Comparison of ENCODE assay signal across 9 cellular contexts in genomic region chr10:12720217-12720981, GRCh38.
DNase-seq lines count a peak whose midpoint lies in the region; ATAC-seq and TF ChIP-seq lines count a peak whose summit lies in the region.
"Had no signal": no experiment of that assay in that cellular context is flagged by ENCODE, and none has a peak within 500 bp of the region (broad histone marks: within the 10 kb centered on the region; RNA-seq: fewer than 3 reads in every experiment).

No MANE protein-coding gene starts in this region.

- no peak for TF ChIP-seq POLR2A in Peyer's patch (IDR thresholded peaks at IDR 0.05)
- TF ChIP-seq POLR2A in esophagus muscularis mucosa (IDR thresholded peaks at IDR 0.05; ENCODE audit: low read depth), result no peak
- TF ChIP-seq POLR2A in spleen (IDR thresholded peaks at IDR 0.05), result no peak

- H3K36me3 ChIP-seq in Peyer's patch, result no peaks in the 10 kb centered on the region
- no peaks in the 10 kb centered on the region for H3K36me3 ChIP-seq in esophagus muscularis mucosa
- peaks cover 0 to 10% (median 0%) of the 10 kb centered on the region in 6 donors for H3K36me3 ChIP-seq in spleen

- intact Hi-C loops in activated CD4-positive, alpha-beta T cell treated with anti-CD3 and anti-CD28 coated beads for 36 hours (cut with DNase I, micrococcal nuclease), result loop anchor here in 1 of 2 experiments (2.0 kb wide), 1 partner anchor 60 kb away; no protein-coding TSS in a partner anchor
- intact Hi-C loops in esophagus muscularis mucosa (cut with DNase I), result no loop called here
- intact Hi-C loops in spleen (cut with DNase I; ENCODE audit: low total_unique reads), result no loop called here

- no peak for TF ChIP-seq EP300 in esophagus muscularis mucosa (IDR thresholded peaks at IDR 0.05)

- peak; percentile 86 for ATAC-seq in activated CD4-positive, alpha-beta T cell treated with anti-CD3 and anti-CD28 coated beads for 36 hours
- peak; percentile 34 for ATAC-seq in omental fat pad (ENCODE audit: low FRiP score)

- POLR2A ChIA-PET in activated CD4-positive, alpha-beta T cell treated with anti-CD3 and anti-CD28 coated beads for 36 hours (lab: Charles Lee), result interaction anchor here (0.6 to 0.9 kb wide), 2 partner anchors 10 to 11 kb away, joined by 3 read pairs; no protein-coding TSS in a partner anchor

- WGBS in esophagus muscularis mucosa, result 73% methylated on average over 9 of the region's 9 CpGs
- 75 to 86% (median 81%) methylated on average over 9 of the region's 9 CpGs for WGBS in spleen, 5 donors

- H3K9me3 ChIP-seq in Peyer's patch, result no peaks in the 10 kb centered on the region
- H3K9me3 ChIP-seq in esophagus muscularis mucosa, result no peaks in the 10 kb centered on the region
- H3K9me3 ChIP-seq in spleen, result no peaks in the 10 kb centered on the region

- H3K36me3 Mint-ChIP-seq in activated CD4-positive, alpha-beta T cell treated with anti-CD3 and anti-CD28 coated beads for 36 hours (ENCODE audit: low read depth), result peaks cover 6% of the 10 kb centered on the region

- peaks cover 2% of the 10 kb centered on the region for H3K9me3 Mint-ChIP-seq in activated CD4-positive, alpha-beta T cell treated with anti-CD3 and anti-CD28 coated beads for 36 hours (ENCODE audit: low read depth)

- H3K4me3 ChIP-seq in Peyer's patch (no peak overlapping the region), esophagus muscularis mucosa (no peak overlapping the region), spleen (no peak overlapping the region)

- peak; percentile 77 for DNase-seq in activated CD4-positive, alpha-beta T cell treated with anti-CD3 and anti-CD28 coated beads for 36 hours
- no peak for DNase-seq in activated CD4-positive, alpha-beta T cell treated with anti-CD3 and anti-CD28 coated beads, Interleukin-2, amount 50 U/mL, for 1 hour
- peak in 2 of 3 donors; percentile 85 to 93 for DNase-seq in Peyer's patch
- DNase-seq in esophagus muscularis mucosa (ENCODE audit: extremely low spot score), result no peak
- DNase-seq in omental fat pad (ENCODE audit: low spot score), result peak; percentile 72
- DNase-seq in GM10266 (ENCODE audit: extremely low spot score), result no peak
- DNase-seq in spleen, result no peak
- DNase-seq in GM19240 (ENCODE audit: insufficient read length, low spot score), result no peak
- DNase-seq: DND-41 had no signal

- H3K4me1 ChIP-seq in Peyer's patch (peaks cover 0 to 15% (median 2%) of the 10 kb centered on the region in 4 donors), esophagus muscularis mucosa (peaks cover 8 to 40% (median 32%) of the 10 kb centered on the region in 4 donors), spleen (peaks cover 0 to 15% (median 0%) of the 10 kb centered on the region in 6 donors)

- H3K27ac ChIP-seq in Peyer's patch, result peak overlapping the region in 2 of 4 donors; percentile 44 to 77
- peak overlapping the region; percentile 29 to 57 (median 48) for H3K27ac ChIP-seq in esophagus muscularis mucosa (replicated peaks in 1 of 4)
- H3K27ac ChIP-seq in spleen, result peak overlapping the region in 1 of 8 donors; percentile 38

- H3K27me3 ChIP-seq in Peyer's patch (no peaks in the 10 kb centered on the region), esophagus muscularis mucosa (no peaks in the 10 kb centered on the region), spleen (replicated peaks in 1 of 7) (no peaks in the 10 kb centered on the region)

- H3K4me3 Mint-ChIP-seq in activated CD4-positive, alpha-beta T cell treated with anti-CD3 and anti-CD28 coated beads for 36 hours, result no peak overlapping the region

- peaks cover 44% of the 10 kb centered on the region for H3K4me1 Mint-ChIP-seq in activated CD4-positive, alpha-beta T cell treated with anti-CD3 and anti-CD28 coated beads for 36 hours

- CTCF ChIA-PET in activated CD4-positive, alpha-beta T cell treated with anti-CD3 and anti-CD28 coated beads for 36 hours (lab: Charles Lee), result interaction anchor here (0.6 to 2.8 kb wide), 4 partner anchors 10 to 61 kb away, joined by 3 to 13 read pairs (median 4); no protein-coding TSS in a partner anchor

- TF ChIP-seq CTCF in Peyer's patch (IDR thresholded peaks at IDR 0.05), result no peak
- no peak for TF ChIP-seq CTCF in esophagus muscularis mucosa (IDR thresholded peaks at IDR 0.05)
- TF ChIP-seq CTCF in omental fat pad (IDR thresholded peaks at IDR 0.05), result no peak
- TF ChIP-seq CTCF in GM10266 (IDR thresholded peaks at IDR 0.05; ENCODE audit: control insufficient read depth, insufficient read depth, low read depth, missing control alignments), result no peak
- TF ChIP-seq CTCF in spleen (IDR thresholded peaks at IDR 0.05 in 8 of 11, conservative IDR thresholded peaks at IDR 0.05 in 3 of 11), result no peak

- H3K27ac Mint-ChIP-seq in activated CD4-positive, alpha-beta T cell treated with anti-CD3 and anti-CD28 coated beads for 36 hours, result peak overlapping the region; percentile 67

- H3K27me3 Mint-ChIP-seq in activated CD4-positive, alpha-beta T cell treated with anti-CD3 and anti-CD28 coated beads for 36 hours, result no peaks in the 10 kb centered on the region

Comparison
In these comparisons a context has a peak if more than half of its experiments do, and no peak if none do; other contexts are left out.
1. DNase-seq: peak in activated CD4-positive, alpha-beta T cell treated with anti-CD3 and anti-CD28 coated beads for 36 hours (single experiment), Peyer's patch (2 of 3) and omental fat pad (single experiment); none in activated CD4-positive, alpha-beta T cell treated with anti-CD3 and anti-CD28 coated beads, Interleukin-2, amount 50 U/mL, for 1 hour (single experiment), esophagus muscularis mucosa (single experiment), GM10266 (single experiment), spleen (single experiment) and GM19240 (single experiment).